Comparison of ENCODE assay signal across 25 cellular contexts in the genomic region with DNA sequence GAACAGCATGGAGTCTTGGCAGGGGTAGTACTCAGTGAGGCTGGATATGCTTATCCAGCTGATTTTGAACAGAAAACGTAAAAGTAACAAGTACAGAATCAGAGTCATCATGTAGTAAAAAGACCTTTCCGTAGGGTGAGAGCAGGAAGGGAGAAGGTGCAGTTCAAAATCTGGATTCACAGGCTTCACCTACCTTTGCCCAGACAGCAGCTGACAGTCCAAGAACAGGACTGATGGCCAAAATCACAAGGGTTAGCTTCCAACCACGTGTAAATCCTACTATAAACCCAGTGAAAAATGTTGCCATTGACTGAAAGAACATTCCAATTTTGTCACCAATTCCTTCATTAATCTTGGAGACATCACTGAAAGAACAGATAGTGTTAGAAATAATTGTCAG. TPM values are rescaled to one million over a fixed set of nuclear protein-coding genes. Genes with fewer than 3 reads are reported as not detected.
"Had no signal": no experiment of that assay in that cellular context is flagged by ENCODE, and none has a peak within 500 bp of the region (broad histone marks: within the 10 kb centered on the region; RNA-seq: fewer than 3 reads in every experiment).

No MANE protein-coding gene starts in this region.

- H3K27ac ChIP-seq: dorsolateral prefrontal cortex, epithelial cell of prostate, gastrocnemius medialis, heart left ventricle, hepatocyte, ovary, stomach, tibial artery had no signal

- H3K9me3 ChIP-seq: gastrocnemius medialis, heart left ventricle, ovary, stomach, tibial artery had no signal

- H3K27ac Mint-ChIP-seq: nephron progenitor cell; stimulated activated effector memory CD8-positive, alpha-beta T cell treated with anti-CD3 and anti-CD28 coated beads, Interleukin-12 subunit alpha, Interleukin-12 subunit beta, amount 100 ng/mL, for 72 hours; type B pancreatic cell had no signal

- H3K4me1 Mint-ChIP-seq: nephron progenitor cell had no signal

- H3K27me3 Mint-ChIP-seq: naive thymus-derived CD8-positive, alpha-beta T cell; type B pancreatic cell had no signal

- H3K4me2 ChIP-seq: hepatocyte, smooth muscle cell had no signal

- H3K79me2 ChIP-seq: hepatocyte had no signal

- H3K4me1 ChIP-seq: gastrocnemius medialis, heart left ventricle, stomach, tibial artery had no signal

- H3K36me3 ChIP-seq: gastrocnemius medialis, heart left ventricle, ovary, stomach, tibial artery had no signal

- H3K9me3 Mint-ChIP-seq: naive thymus-derived CD8-positive, alpha-beta T cell; nephron progenitor cell; stimulated activated effector memory CD8-positive, alpha-beta T cell treated with anti-CD3 and anti-CD28 coated beads, Interleukin-12 subunit alpha, Interleukin-12 subunit beta, amount 100 ng/mL, for 72 hours; type B pancreatic cell had no signal

- FAIRE-seq: colon had no signal

- ATAC-seq: esophagus mucosa; gastrocnemius medialis; heart left ventricle; naive thymus-derived CD8-positive, alpha-beta T cell; sciatic nerve; stimulated activated effector memory CD8-positive, alpha-beta T cell treated with anti-CD3 and anti-CD28 coated beads, Interleukin-12 subunit alpha, Interleukin-12 subunit beta, amount 100 ng/mL, for 72 hours had no signal

- H2AFZ ChIP-seq: hepatocyte had no signal

- H3K4me3 ChIP-seq: dorsolateral prefrontal cortex, gastrocnemius medialis, heart left ventricle, hepatocyte, ovary, smooth muscle cell, stomach, tibial artery had no signal

- DNase-seq: central memory CD4-positive, alpha-beta T cell; dorsolateral prefrontal cortex; effector CD4-positive, alpha-beta T cell; foreskin fibroblast; gastrocnemius medialis; heart left ventricle; naive thymus-derived CD8-positive, alpha-beta T cell; nephron progenitor cell; nucleus accumbens; ovary; stimulated activated CD4-positive, alpha-beta T cell treated with anti-CD3 and anti-CD28 coated beads, Interleukin-12 subunit alpha, Interleukin-12 subunit beta, amount 100 ng/mL, for 4 hours; stimulated activated CD4-positive, alpha-beta T cell treated with anti-CD3 and anti-CD28 coated beads, Interleukin-1b, Interleukin-23, amount 100 ng/mL, for 48 hours; stimulated activated CD4-positive, alpha-beta T cell treated with anti-CD3 and anti-CD28 coated beads, Interleukin-4, amount 100 ng/mL, for 1 hour; stimulated activated naive CD4-positive, alpha-beta T cell treated with Interleukin-2 at 50 U/mL for 16 hours; stomach; tibial artery had no signal

- H3K27me3 ChIP-seq: dorsolateral prefrontal cortex, gastrocnemius medialis, heart left ventricle, hepatocyte, ovary, stomach, tibial artery had no signal

- H3K4me3 Mint-ChIP-seq: naive thymus-derived CD8-positive, alpha-beta T cell; nephron progenitor cell; stimulated activated effector memory CD8-positive, alpha-beta T cell treated with anti-CD3 and anti-CD28 coated beads, Interleukin-12 subunit alpha, Interleukin-12 subunit beta, amount 100 ng/mL, for 72 hours; type B pancreatic cell had no signal

- H3K36me3 Mint-ChIP-seq: type B pancreatic cell had no signal

RNA-seq across cellular contexts. Expression of gene ABCB1, which starts 34.8 kb away (rescaled TPM):
- total RNA-seq: myocyte had no signal
